In the genomic region with DNA sequence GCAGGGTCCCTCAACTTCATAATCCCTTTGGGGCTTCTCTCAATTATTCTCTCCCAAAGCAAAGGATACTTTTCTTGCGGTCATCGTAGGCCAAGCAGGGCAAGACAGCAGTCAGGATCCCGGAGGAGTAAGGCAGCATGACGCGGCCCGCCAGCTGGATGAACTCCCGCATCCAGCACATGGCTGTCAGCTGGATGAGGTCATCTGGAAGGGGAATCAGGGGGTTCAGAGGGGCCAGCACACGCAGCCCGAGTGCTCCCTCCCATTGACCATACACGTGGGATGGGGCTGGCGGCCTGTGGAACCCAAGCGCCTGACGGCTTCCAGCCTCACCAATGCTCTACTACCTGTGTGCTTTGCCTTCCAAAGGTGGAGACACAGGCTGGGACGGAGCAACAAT, we compare ENCODE assay signal across 28 cellular contexts.
"Had no signal": no experiment of that assay in that cellular context is flagged by ENCODE, and none has a peak within 500 bp of the region (broad histone marks: within the 10 kb centered on the region; RNA-seq: fewer than 3 reads in every experiment).

No MANE protein-coding gene starts in this region.

- H3K9me3 ChIP-seq: colonic mucosa, esophagus squamous epithelium, lower lobe of right lung, ovary, thoracic aorta, tibial nerve, upper lobe of left lung, uterus had no signal

- H3K4me3 ChIP-seq: colonic mucosa, esophagus squamous epithelium, lower lobe of right lung, ovary, smooth muscle cell, thoracic aorta, tibial nerve, upper lobe of left lung, uterus had no signal

- H3K36me3 ChIP-seq: ovary, uterus had no signal

- H3K27me3 ChIP-seq: colonic mucosa, esophagus squamous epithelium, ovary, tibial nerve, upper lobe of left lung, uterus had no signal

- ATAC-seq: lower lobe of right lung; naive thymus-derived CD8-positive, alpha-beta T cell; sciatic nerve had no signal

- H3K4me2 ChIP-seq: smooth muscle cell had no signal

- H3K4me1 ChIP-seq: colonic mucosa, lower lobe of right lung, uterus had no signal

- H3K27ac ChIP-seq: colonic mucosa, esophagus squamous epithelium, lower lobe of right lung, ovary, thoracic aorta, tibial nerve, upper lobe of left lung, uterus had no signal

- DNase-seq: colonic mucosa; dermis blood vessel endothelial cell; effector memory CD4-positive, alpha-beta T cell; esophagus squamous epithelium; foreskin melanocyte; glutamatergic neuron; hypothalamus; immature natural killer cell; islet precursor cell; kidney glomerular epithelial cell; lower lobe of right lung; naive thymus-derived CD8-positive, alpha-beta T cell; nephron progenitor cell; occipital lobe; ovary; posterior cingulate gyrus; retina; stimulated activated CD4-positive, alpha-beta T cell treated with anti-CD3 and anti-CD28 coated beads, Interleukin-12 subunit alpha, Interleukin-12 subunit beta, amount 100 ng/mL, for 4 hours; stimulated activated CD4-positive, alpha-beta T cell treated with anti-CD3 and anti-CD28 coated beads, Interleukin-1b, Interleukin-23, amount 100 ng/mL, for 48 hours; stimulated activated CD4-positive, alpha-beta T cell treated with anti-CD3 and anti-CD28 coated beads, Interleukin-4, amount 100 ng/mL, for 1 hour; stimulated activated CD8-positive, alpha-beta memory T cell treated with anti-CD3 and anti-CD28 coated beads, Interleukin-4, amount 100 ng/mL, for 48 hours; stimulated activated naive CD4-positive, alpha-beta T cell; uterus had no signal
